ENCODE assay signal across 32 cellular contexts in genomic region chr19:50231821-50232220, GRCh38. TPM values are rescaled to one million over a fixed set of nuclear protein-coding genes. Genes with fewer than 3 reads are reported as not detected.
"Had no signal": no experiment of that assay in that cellular context is flagged by ENCODE, and none has a peak within 500 bp of the region (broad histone marks: within the 10 kb centered on the region; RNA-seq: fewer than 3 reads in every experiment).

No MANE protein-coding gene starts in this region.

- H3K27me3 ChIP-seq: ascending aorta, cardiac muscle cell had no signal

- FAIRE-seq: bronchial epithelial cell, TTC549 had no signal

- H3K36me3 ChIP-seq: ascending aorta, cardiac muscle cell had no signal

- ATAC-seq: activated CD8-positive, alpha-beta T cell treated with anti-CD3 and anti-CD28 coated beads for 36 hours; activated naive CD8-positive, alpha-beta T cell treated with anti-CD3 and anti-CD28 coated beads, Interleukin-2, amount 50 U/mL, for 24 hours; activated T-cell treated with anti-CD3 and anti-CD28 coated beads, Interleukin-2, amount 50 U/mL, for 4 hours; activated T-cell treated with anti-CD3 and anti-CD28 coated beads, Interleukin-2, amount 50 U/mL, for 72 hours; activated T-helper 17 cell treated with anti-CD3 and anti-CD28 coated beads, Interleukin-2, amount 50 U/mL, for 72 hours had no signal

- H3K4me3 ChIP-seq: ascending aorta, cardiac muscle cell had no signal

- H3K27ac ChIP-seq: ascending aorta, cardiac muscle cell, VCaP had no signal

- DNase-seq: activated B cell treated with CpG ODN at 0.5 μM for 24 hours; activated CD4-positive, alpha-beta memory T cell treated with anti-CD3 and anti-CD28 coated beads for 36 hours; activated CD4-positive, alpha-beta T cell treated with anti-CD3 and anti-CD28 coated beads for 4 hours; activated CD4-positive, alpha-beta T cell treated with anti-CD3 and anti-CD28 coated beads, Interleukin-2, amount 10 ng/mL, durations not matched to agents 24 days and 14 days; activated CD4-positive, alpha-beta T cell treated with anti-CD3 and anti-CD28 coated beads, Interleukin-2, amount 50 U/mL, for 1 hour; activated CD4-positive, alpha-beta T cell treated with anti-CD3 and anti-CD28 coated beads, Interleukin-2, amount 50 U/mL, for 4 hours; activated CD4-positive, CD25-positive, alpha-beta regulatory T cell treated with anti-CD3 and anti-CD28 coated beads, Interleukin-2, amount 50 U/mL, for 72 hours; activated CD8-positive, alpha-beta memory T cell treated with anti-CD3 and anti-CD28 coated beads, Interleukin-2, amount 50 U/mL, for 4 hours; activated CD8-positive, alpha-beta T cell treated with anti-CD3 and anti-CD28 coated beads for 36 hours; activated effector memory CD4-positive, alpha-beta T cell treated with anti-CD3 and anti-CD28 coated beads, Interleukin-2, amount 50 U/mL, for 16 hours; activated gamma-delta T cell treated with Interleukin-2 at 50 U/mL for 16 hours; activated naive CD4-positive, alpha-beta T cell treated with anti-CD3 and anti-CD28 coated beads, Interleukin-2, amount 10 ng/mL, durations not matched to agents 7 days and 5 days; activated naive CD4-positive, alpha-beta T cell treated with Interleukin-2 at 50 U/mL for 16 hours; activated naive CD8-positive, alpha-beta T cell treated with anti-CD3 and anti-CD28 coated beads, Interleukin-2, amount 10 ng/mL, durations not matched to agents 7 days and 5 days; activated naive CD8-positive, alpha-beta T cell treated with anti-CD3 and anti-CD28 coated beads, Interleukin-2, amount 50 U/mL, for 24 hours; activated T-cell treated with anti-CD3 and anti-CD28 coated beads for 4 hours; activated T-cell treated with anti-CD3 and anti-CD28 coated beads, Interleukin-2, amount 50 U/mL, for 1 hour; activated T-cell treated with anti-CD3 and anti-CD28 coated beads, Interleukin-2, amount 50 U/mL, for 4 hours; activated T-cell treated with anti-CD3 and anti-CD28 coated beads, Interleukin-2, amount 50 U/mL, for 72 hours; central memory CD4-positive, alpha-beta T cell; SW 1271; T-helper 1 cell; T-helper 2 cell; T-helper 9 cell had no signal

- H3K9me3 ChIP-seq: ascending aorta had no signal

RNA-seq across cellular contexts. Expression of gene MYH14, which starts 28.4 kb away (rescaled TPM):
- total RNA-seq: activated B cell treated with CpG ODN at 0.5 μM for 24 hours; activated CD4-positive, alpha-beta memory T cell treated with anti-CD3 and anti-CD28 coated beads for 36 hours; activated CD4-positive, alpha-beta T cell treated with anti-CD3 and anti-CD28 coated beads, Interleukin-2, amount 10 ng/mL, durations not matched to agents 24 days and 14 days; activated CD8-positive, alpha-beta memory T cell treated with anti-CD3 and anti-CD28 coated beads for 36 hours; activated CD8-positive, alpha-beta T cell treated with anti-CD3 and anti-CD28 coated beads for 36 hours; activated naive CD8-positive, alpha-beta T cell treated with anti-CD3 and anti-CD28 coated beads, Interleukin-2, amount 10 ng/mL, durations not matched to agents 7 days and 5 days; activated T-cell treated with anti-CD3 and anti-CD28 coated beads, Interleukin-2, amount 50 U/mL, for 72 hours; activated T-helper 1 cell treated with anti-CD3 and anti-CD28 coated beads, Interleukin-12 subunit alpha, Interleukin-12 subunit beta, Interleukin-2, Interleukin-4 antibody, amounts not matched to agents 30 ng/mL and 10 ng/mL and 1 ng/mL, durations not matched to agents 14 hours and 24 hours and 36 hours; activated T-helper 17 cell treated with anti-CD3 and anti-CD28 coated beads, Interleukin-2, amount 50 U/mL, for 72 hours had no signal
